Comparison of ENCODE assay signal across 8 cellular contexts in the genomic region with DNA sequence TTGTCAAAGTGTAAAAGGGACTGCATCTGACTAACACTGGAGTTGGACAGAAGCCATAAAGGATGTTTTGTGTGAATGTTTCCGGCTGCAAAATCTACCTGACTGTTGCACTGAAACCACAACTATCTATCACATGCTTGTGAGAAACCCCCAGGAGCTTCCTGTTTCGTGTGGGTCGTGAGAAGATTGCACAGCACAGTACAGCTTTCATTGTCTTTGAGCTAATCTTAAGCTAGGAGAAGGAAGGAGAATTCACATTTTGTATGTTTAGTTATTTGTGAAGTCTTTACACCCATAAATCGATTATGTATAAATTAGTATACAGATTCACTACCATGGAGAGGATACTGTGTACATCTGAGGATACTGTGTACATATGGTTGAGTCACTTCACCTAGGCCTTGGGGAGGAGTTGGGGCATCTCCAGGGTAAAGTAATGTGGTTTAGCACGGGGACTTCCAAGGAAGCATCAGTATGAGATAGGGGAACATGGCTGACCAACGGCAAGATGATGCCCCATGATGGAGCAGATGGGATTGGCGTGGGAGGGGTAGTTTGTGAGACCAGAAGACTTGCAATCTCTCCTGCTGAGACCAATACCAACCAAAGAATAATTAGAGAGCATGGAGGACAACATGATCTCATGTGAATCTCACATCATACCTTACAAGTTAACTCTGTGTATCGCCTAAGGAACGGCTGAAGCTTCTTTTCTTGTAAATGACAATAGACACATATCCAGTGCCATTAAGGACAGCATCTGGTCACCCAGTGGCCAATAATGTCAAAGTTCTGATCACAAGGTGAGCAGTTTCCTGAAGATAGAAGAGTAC. TPM values are rescaled to one million over a fixed set of nuclear protein-coding genes. Genes with fewer than 3 reads are reported as not detected.
DNase-seq lines count a peak whose midpoint lies in the region; ATAC-seq and TF ChIP-seq lines count a peak whose summit lies in the region.

No MANE protein-coding gene starts in this region.

- in situ Hi-C loops in Caki2 (cut with HindIII; ENCODE audit: low pct_unique_long_range_greater_than_20kb, low sequenced_read_pairs): no loop called here

- no peak for TF ChIP-seq CTCF in fibroblast of villous mesenchyme (IDR thresholded peaks at IDR 0.05; ENCODE audit: insufficient read depth, low read depth, low read length)

- DNase-seq in Caki2 (ENCODE audit: low read depth) (peak; percentile 55), HT1080 (ENCODE audit: low read depth) (peak; percentile 89), fibroblast of villous mesenchyme (ENCODE audit: low read depth) (peak; percentile 71), NCI-H2081 treated with DMSO at 0.1 percent for 48 hours (lab: John Stamatoyannopoulos, UW) (no peak), NCI-H1417 treated with DMSO at 0.1 percent for 48 hours (lab: John Stamatoyannopoulos, UW) (no peak), NCI-H446 (lab: John Stamatoyannopoulos, UW) (no peak)
- DNase-seq in activated CD4-positive, CD25-positive, alpha-beta regulatory T cell treated with anti-CD3 and anti-CD28 coated beads, Interleukin-2, amount 50 U/mL, for 72 hours: peak; percentile 48

- no peak overlapping the region for H3K4me3 ChIP-seq in fibroblast of villous mesenchyme (ENCODE audit: low read depth, low read length)

- peak; percentile 51 for ATAC-seq in GM21381 (IDR thresholded peaks at IDR 0.05; ENCODE audit: unreplicated experiment)

RNA-seq across cellular contexts. Expression of gene FAM9C, which starts 43.1 kb away (rescaled TPM):
- total RNA-seq in Caki2 (2014; rRNA removed; shearing (Covaris generic); ENCODE audit: low replicate concordance): not detected in 2 replicates
- not detected in 2 replicates for total RNA-seq in HT1080 (2014; rRNA removed; shearing (Covaris generic))
- not detected in 2 replicates for polyA plus RNA-seq in HT1080 (2015; cell fraction: cytosol; rRNA removed)
- not detected in 2 replicates for polyA plus RNA-seq in HT1080 (2015; cell fraction: nucleus; rRNA removed)
- under 0.01 TPM in 2 replicates for total RNA-seq in fibroblast of villous mesenchyme

Comparison
In these comparisons a context has a peak if more than half of its experiments do, and no peak if none do; other contexts are left out.
1. DNase-seq: peak in Caki2 (single experiment), HT1080 (single experiment), activated CD4-positive, CD25-positive, alpha-beta regulatory T cell treated with anti-CD3 and anti-CD28 coated beads, Interleukin-2, amount 50 U/mL, for 72 hours (single experiment) and fibroblast of villous mesenchyme (single experiment); none in NCI-H2081 treated with DMSO at 0.1 percent for 48 hours (single experiment), NCI-H1417 treated with DMSO at 0.1 percent for 48 hours (single experiment) and NCI-H446 (0 of 2).